ENCODE assay signal across 1 cellular context in the genomic region with DNA sequence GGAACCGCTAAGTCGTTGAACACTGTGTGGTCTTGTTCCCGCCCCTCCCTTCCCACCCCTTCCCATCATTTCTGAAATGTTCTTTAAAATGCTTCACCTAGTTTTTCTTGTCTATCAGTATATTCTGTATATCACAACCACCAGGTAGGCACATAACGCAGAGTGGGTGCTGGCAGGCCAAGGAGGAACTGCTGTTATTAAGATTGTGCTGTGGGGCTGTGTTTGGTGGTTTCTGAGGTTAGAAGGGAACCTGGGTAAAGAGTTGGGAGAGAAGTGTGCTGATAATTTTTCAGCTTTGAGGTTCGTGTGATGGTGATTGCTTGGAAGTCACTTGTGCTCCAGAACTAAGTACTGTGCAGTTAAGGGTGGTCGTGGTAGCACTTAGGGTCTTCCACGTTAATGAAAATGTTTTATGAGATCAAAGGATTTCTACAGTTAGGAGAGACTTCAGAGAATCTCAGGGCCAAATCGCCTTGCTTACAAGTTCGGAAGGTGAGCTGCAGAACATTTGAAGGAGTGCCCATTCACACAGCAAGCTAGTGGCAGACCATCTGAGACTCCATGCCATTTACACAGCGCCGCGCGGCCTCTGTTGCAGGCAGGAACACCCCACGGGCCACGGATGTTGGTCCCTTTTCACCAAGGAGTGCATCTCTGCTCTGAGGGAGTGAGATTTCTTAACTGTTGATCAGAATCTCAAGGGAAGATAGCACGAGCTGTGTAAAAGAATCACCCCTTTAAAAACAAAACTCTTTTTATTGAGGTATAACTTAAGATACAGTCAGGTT.
TF ChIP-seq lines count a peak whose summit lies in the region.

No MANE protein-coding gene starts in this region.

TF ChIP-seq in GM23338, 12 proteins besides CTCF, POLR2A, EP300 and RAD21 (continued from another document):
- TF ChIP-seq, protein P1, sequence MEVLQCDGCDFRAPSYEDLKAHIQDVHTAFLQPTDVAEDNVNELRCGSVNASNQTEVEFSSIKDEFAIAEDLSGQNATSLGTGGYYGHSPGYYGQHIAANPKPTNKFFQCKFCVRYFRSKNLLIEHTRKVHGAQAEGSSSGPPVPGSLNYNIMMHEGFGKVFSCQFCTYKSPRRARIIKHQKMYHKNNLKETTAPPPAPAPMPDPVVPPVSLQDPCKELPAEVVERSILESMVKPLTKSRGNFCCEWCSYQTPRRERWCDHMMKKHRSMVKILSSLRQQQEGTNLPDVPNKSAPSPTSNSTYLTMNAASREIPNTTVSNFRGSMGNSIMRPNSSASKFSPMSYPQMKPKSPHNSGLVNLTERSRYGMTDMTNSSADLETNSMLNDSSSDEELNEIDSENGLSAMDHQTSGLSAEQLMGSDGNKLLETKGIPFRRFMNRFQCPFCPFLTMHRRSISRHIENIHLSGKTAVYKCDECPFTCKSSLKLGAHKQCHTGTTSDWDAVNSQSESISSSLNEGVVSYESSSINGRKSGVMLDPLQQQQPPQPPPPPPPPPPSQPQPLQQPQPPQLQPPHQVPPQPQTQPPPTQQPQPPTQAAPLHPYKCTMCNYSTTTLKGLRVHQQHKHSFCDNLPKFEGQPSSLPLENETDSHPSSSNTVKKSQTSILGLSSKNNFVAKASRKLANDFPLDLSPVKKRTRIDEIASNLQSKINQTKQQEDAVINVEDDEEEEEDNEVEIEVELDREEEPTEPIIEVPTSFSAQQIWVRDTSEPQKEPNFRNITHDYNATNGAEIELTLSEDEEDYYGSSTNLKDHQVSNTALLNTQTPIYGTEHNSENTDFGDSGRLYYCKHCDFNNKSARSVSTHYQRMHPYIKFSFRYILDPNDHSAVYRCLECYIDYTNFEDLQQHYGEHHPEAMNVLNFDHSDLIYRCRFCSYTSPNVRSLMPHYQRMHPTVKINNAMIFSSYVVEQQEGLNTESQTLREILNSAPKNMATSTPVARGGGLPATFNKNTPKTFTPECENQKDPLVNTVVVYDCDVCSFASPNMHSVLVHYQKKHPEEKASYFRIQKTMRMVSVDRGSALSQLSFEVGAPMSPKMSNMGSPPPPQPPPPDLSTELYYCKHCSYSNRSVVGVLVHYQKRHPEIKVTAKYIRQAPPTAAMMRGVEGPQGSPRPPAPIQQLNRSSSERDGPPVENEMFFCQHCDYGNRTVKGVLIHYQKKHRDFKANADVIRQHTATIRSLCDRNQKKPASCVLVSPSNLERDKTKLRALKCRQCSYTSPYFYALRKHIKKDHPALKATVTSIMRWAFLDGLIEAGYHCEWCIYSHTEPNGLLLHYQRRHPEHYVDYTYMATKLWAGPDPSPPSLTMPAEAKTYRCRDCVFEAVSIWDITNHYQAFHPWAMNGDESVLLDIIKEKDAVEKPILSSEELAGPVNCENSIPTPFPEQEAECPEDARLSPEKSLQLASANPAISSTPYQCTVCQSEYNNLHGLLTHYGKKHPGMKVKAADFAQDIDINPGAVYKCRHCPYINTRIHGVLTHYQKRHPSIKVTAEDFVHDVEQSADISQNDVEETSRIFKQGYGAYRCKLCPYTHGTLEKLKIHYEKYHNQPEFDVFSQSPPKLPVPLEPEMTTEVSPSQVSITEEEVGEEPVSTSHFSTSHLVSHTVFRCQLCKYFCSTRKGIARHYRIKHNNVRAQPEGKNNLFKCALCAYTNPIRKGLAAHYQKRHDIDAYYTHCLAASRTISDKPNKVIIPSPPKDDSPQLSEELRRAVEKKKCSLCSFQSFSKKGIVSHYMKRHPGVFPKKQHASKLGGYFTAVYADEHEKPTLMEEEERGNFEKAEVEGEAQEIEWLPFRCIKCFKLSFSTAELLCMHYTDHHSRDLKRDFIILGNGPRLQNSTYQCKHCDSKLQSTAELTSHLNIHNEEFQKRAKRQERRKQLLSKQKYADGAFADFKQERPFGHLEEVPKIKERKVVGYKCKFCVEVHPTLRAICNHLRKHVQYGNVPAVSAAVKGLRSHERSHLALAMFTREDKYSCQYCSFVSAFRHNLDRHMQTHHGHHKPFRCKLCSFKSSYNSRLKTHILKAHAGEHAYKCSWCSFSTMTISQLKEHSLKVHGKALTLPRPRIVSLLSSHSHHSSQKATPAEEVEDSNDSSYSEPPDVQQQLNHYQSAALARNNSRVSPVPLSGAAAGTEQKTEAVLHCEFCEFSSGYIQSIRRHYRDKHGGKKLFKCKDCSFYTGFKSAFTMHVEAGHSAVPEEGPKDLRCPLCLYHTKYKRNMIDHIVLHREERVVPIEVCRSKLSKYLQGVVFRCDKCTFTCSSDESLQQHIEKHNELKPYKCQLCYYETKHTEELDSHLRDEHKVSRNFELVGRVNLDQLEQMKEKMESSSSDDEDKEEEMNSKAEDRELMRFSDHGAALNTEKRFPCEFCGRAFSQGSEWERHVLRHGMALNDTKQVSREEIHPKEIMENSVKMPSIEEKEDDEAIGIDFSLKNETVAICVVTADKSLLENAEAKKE (CRISPR knock-in tag; IDR thresholded peaks at IDR 0.05) = no peak
- TF ChIP-seq STAT1 (IDR thresholded peaks at IDR 0.05; ENCODE audit: unreplicated experiment) (no peak), POLR2AphosphoS5 (IDR thresholded peaks at IDR 0.05; ENCODE audit: low read depth) (no peak), ZNF331 (CRISPR knock-in tag; IDR thresholded peaks at IDR 0.05; ENCODE audit: low read depth) (no peak)
TF ChIP-seq in GM23338: peak in this region for 0.
